16 cellular contexts compared by ENCODE assay signal in genomic region chr2:218890369-218890768, GRCh38. TPM values are rescaled to one million over a fixed set of nuclear protein-coding genes. Genes with fewer than 3 reads are reported as not detected.
DNase-seq lines count a peak whose midpoint lies in the region; FAIRE-seq and TF ChIP-seq lines count a peak whose summit lies in the region.
"Had no signal": no experiment of that assay in that cellular context is flagged by ENCODE, and none has a peak within 500 bp of the region (broad histone marks: within the 10 kb centered on the region; RNA-seq: fewer than 3 reads in every experiment).

No MANE protein-coding gene starts in this region.

- no peak overlapping the region for H3K4me3 ChIP-seq in SU-DHL-6 (ENCODE audit: insufficient read depth, low read length, poor library complexity, severe bottlenecking)
- no peak overlapping the region for H3K4me3 ChIP-seq in kidney (ENCODE audit: low read length in 2 of 2)
- H3K4me3 ChIP-seq in MG63, result no peak overlapping the region

- no peak overlapping the region for H2AFZ ChIP-seq in SU-DHL-6 (ENCODE audit: low read depth, low read length, severe bottlenecking)

- H3K4me2 ChIP-seq in SU-DHL-6 (ENCODE audit: low read depth, low read length, poor library complexity, severe bottlenecking), result no peak overlapping the region
- H3K4me2 ChIP-seq: KMS-11 had no signal

- H3F3A ChIP-seq in SU-DHL-6 (ENCODE audit: insufficient read depth), result peaks cover 61% of the 10 kb centered on the region

- H3K36me3 ChIP-seq in SU-DHL-6 (ENCODE audit: low read length) (no peaks in the 10 kb centered on the region), kidney (ENCODE audit: control insufficient read depth in 1 of 2, insufficient read depth in 2 of 2, low read length in 2 of 2) (no peaks in the 10 kb centered on the region), MG63 (no peaks in the 10 kb centered on the region)

- H3K27me3 Mint-ChIP-seq in activated naive CD4-positive, alpha-beta T cell treated with anti-CD3 and anti-CD28 coated beads, Interleukin-2, amount 10 ng/mL, durations not matched to agents 7 days and 5 days, result peaks cover 95% of the 10 kb centered on the region
- peaks cover 33% of the 10 kb centered on the region for H3K27me3 Mint-ChIP-seq in chondrocyte (ENCODE audit: low read depth)

- H3K27ac ChIP-seq in SU-DHL-6 (ENCODE audit: low read depth, low read length) (peak overlapping the region; percentile 96), kidney (ENCODE audit: low read depth in 2 of 2, low read length in 2 of 2) (no peak overlapping the region)
- H3K27ac ChIP-seq: KMS-11 had no signal

- H3K4me1 ChIP-seq in kidney (ENCODE audit: control insufficient read depth in 1 of 2, insufficient read depth in 1 of 2, low read depth in 1 of 2, low read length in 2 of 2), result peaks cover 0 to 9% of the 10 kb centered on the region in 2 donors

- intact Hi-C loops in kidney (cut with DNase I), result no loop called here

- TF ChIP-seq CTCF in SU-DHL-6 (IDR thresholded peaks at IDR 0.05; ENCODE audit: insufficient read depth, low read length, poor library complexity, severe bottlenecking) (no peak), kidney (IDR thresholded peaks at IDR 0.05; ENCODE audit: borderline replicate concordance, extremely low read depth, insufficient read depth) (no peak), chondrocyte (IDR thresholded peaks at IDR 0.05) (no peak)

- no peak overlapping the region for H3K4me3 Mint-ChIP-seq in activated naive CD4-positive, alpha-beta T cell treated with anti-CD3 and anti-CD28 coated beads, Interleukin-2, amount 10 ng/mL, durations not matched to agents 7 days and 5 days
- no peak overlapping the region for H3K4me3 Mint-ChIP-seq in chondrocyte (ENCODE audit: unreplicated experiment)

- no peaks in the 10 kb centered on the region for H4K20me1 ChIP-seq in SU-DHL-6 (ENCODE audit: low read depth, low read length)

- DNase-seq in activated naive CD4-positive, alpha-beta T cell treated with anti-CD3 and anti-CD28 coated beads, Interleukin-2, amount 10 ng/mL, durations not matched to agents 7 days and 5 days, result no peak
- no peak for DNase-seq in activated naive CD4-positive, alpha-beta T cell (lab: John Stamatoyannopoulos, UW)
- peak; percentile 7 for DNase-seq in kidney
- no peak for DNase-seq in chondrocyte (ENCODE audit: low spot score)
- no peak for DNase-seq in MG63
- no peak for DNase-seq in germinal center (ENCODE audit: low spot score)
- DNase-seq: DMS 273 treated with DMSO at 0.1 percent for 48 hours, NCI-H1092 treated with DMSO at 0.1 percent for 48 hours, NCI-H1694 treated with DMSO at 0.1 percent for 48 hours, NCI-H446, PC-3 had no signal

- CTCF ChIA-PET in activated naive CD4-positive, alpha-beta T cell treated with anti-CD3 and anti-CD28 coated beads, Interleukin-2, amount 10 ng/mL, durations not matched to agents 7 days and 5 days (lab: Charles Lee), result interaction anchor here (4.1 to 7.4 kb wide), 3 partner anchors 8 to 15 kb away, joined by 41 to 70 read pairs (median 52); no protein-coding TSS in a partner anchor

- H3K27ac Mint-ChIP-seq in activated naive CD4-positive, alpha-beta T cell treated with anti-CD3 and anti-CD28 coated beads, Interleukin-2, amount 10 ng/mL, durations not matched to agents 7 days and 5 days, result peak overlapping the region; percentile 59
- H3K27ac Mint-ChIP-seq in chondrocyte (ENCODE audit: unreplicated experiment), result no peak overlapping the region

- H3K9me2 ChIP-seq in SU-DHL-6 (replicated peaks; ENCODE audit: insufficient read depth, low read length), result no peaks in the 10 kb centered on the region

- H3K9ac ChIP-seq in SU-DHL-6 (ENCODE audit: low read length) (no peak overlapping the region), kidney (ENCODE audit: low read length in 2 of 2) (no peak overlapping the region)
- H3K9ac ChIP-seq: KMS-11 had no signal

- no peaks in the 10 kb centered on the region for H3K9me3 Mint-ChIP-seq in activated naive CD4-positive, alpha-beta T cell treated with anti-CD3 and anti-CD28 coated beads, Interleukin-2, amount 10 ng/mL, durations not matched to agents 7 days and 5 days
- no peaks in the 10 kb centered on the region for H3K9me3 Mint-ChIP-seq in chondrocyte (ENCODE audit: low read depth)

- H3K79me2 ChIP-seq in SU-DHL-6 (ENCODE audit: insufficient read depth, low read length), result peaks cover 6% of the 10 kb centered on the region; the same call in 1 of the 2 replicates

- no peak for FAIRE-seq in kidney (lab: Jason Lieb, UNC)
- FAIRE-seq: H54 had no signal

- H3K4me1 Mint-ChIP-seq in activated naive CD4-positive, alpha-beta T cell treated with anti-CD3 and anti-CD28 coated beads, Interleukin-2, amount 10 ng/mL, durations not matched to agents 7 days and 5 days, result peaks cover 21% of the 10 kb centered on the region
- H3K4me1 Mint-ChIP-seq in chondrocyte (ENCODE audit: low read depth), result peaks cover 3% of the 10 kb centered on the region

- H3K9me3 ChIP-seq in SU-DHL-6 (ENCODE audit: insufficient read depth, low read length) (no peaks in the 10 kb centered on the region), kidney (ENCODE audit: control insufficient read depth in 1 of 2, low read length in 2 of 2) (no peaks in the 10 kb centered on the region), MG63 (no peaks in the 10 kb centered on the region)

- H3K27me3 ChIP-seq in SU-DHL-6 (ENCODE audit: low read length), result no peaks in the 10 kb centered on the region
- H3K27me3 ChIP-seq in MG63, result no peaks in the 10 kb centered on the region

- no peaks in the 10 kb centered on the region for H3K36me3 Mint-ChIP-seq in activated naive CD4-positive, alpha-beta T cell treated with anti-CD3 and anti-CD28 coated beads, Interleukin-2, amount 10 ng/mL, durations not matched to agents 7 days and 5 days
- H3K36me3 Mint-ChIP-seq in chondrocyte (ENCODE audit: low read depth), result no peaks in the 10 kb centered on the region

RNA-seq across cellular contexts. Expression of gene WNT10A, which starts 9.7 kb away (rescaled TPM):
- total RNA-seq in kidney, result 10.2 TPM
- polyA plus RNA-seq in kidney (ENCODE audit: insufficient read depth, low read depth, low replicate concordance), result 1.1 TPM
- not detected in 3 replicates for total RNA-seq in chondrocyte
- total RNA-seq in MG63 (2014; rRNA removed; shearing (Covaris generic); ENCODE audit: low replicate concordance), result not detected in 2 replicates
- total RNA-seq: MCF 10A had no signal

RNA-seq across cellular contexts. Expression of gene WNT6, which starts 30.8 kb away (rescaled TPM):
- total RNA-seq in kidney (0.57 TPM), chondrocyte (not detected in 3 replicates)
- 0.75 TPM for polyA plus RNA-seq in kidney (ENCODE audit: insufficient read depth, low read depth, low replicate concordance)
- total RNA-seq in MG63 (2014; rRNA removed; shearing (Covaris generic); ENCODE audit: low replicate concordance), result not detected in 2 replicates
- total RNA-seq: A673, MCF 10A, PC-3 had no signal

RNA-seq across cellular contexts. Expression of gene PRKAG3, which starts 58.8 kb away (rescaled TPM):
- total RNA-seq in kidney (not detected), chondrocyte (not detected in 3 replicates)
- not detected for polyA plus RNA-seq in kidney (ENCODE audit: insufficient read depth, low read depth, low replicate concordance)
- total RNA-seq in MG63 (2014; rRNA removed; shearing (Covaris generic); ENCODE audit: low replicate concordance), result not detected in 2 replicates
- total RNA-seq: A673, MCF 10A, PC-3 had no signal

Comparison
In these comparisons a context has a peak if more than half of its experiments do, and no peak if none do; other contexts are left out.
1. RNA of gene WNT10A, which starts 9.7 kb away (total RNA-seq): 10.2 TPM in kidney (single experiment); not detected in chondrocyte and not detected in MG63; every median in the first group is over 10 times any median in the second.